ENCODE assay signal across 14 cellular contexts in genomic region chr3:16183601-16184270, GRCh38. TPM values are rescaled to one million over a fixed set of nuclear protein-coding genes. Genes with fewer than 3 reads are reported as not detected.
DNase-seq lines count a peak whose midpoint lies in the region; ATAC-seq and TF ChIP-seq lines count a peak whose summit lies in the region.
"Had no signal": no experiment of that assay in that cellular context is flagged by ENCODE, and none has a peak within 500 bp of the region (broad histone marks: within the 10 kb centered on the region; RNA-seq: fewer than 3 reads in every experiment).

No MANE protein-coding gene starts in this region.

- no peak overlapping the region for H2BK5ac ChIP-seq in mesenchymal stem cell (ENCODE audit: low read depth, low read length, poor library complexity, severe bottlenecking)

- no peak overlapping the region for H3K9ac ChIP-seq in endodermal cell (ENCODE audit: extremely low read depth, low read length, poor library complexity, severe bottlenecking)
- H3K9ac ChIP-seq in mesenchymal stem cell (ENCODE audit: low read length) = peak overlapping the region; percentile 56

- no peaks in the 10 kb centered on the region for H3K79me1 ChIP-seq in mesenchymal stem cell (replicated peaks; ENCODE audit: low read length, poor library complexity, severe bottlenecking)

- H3K27ac ChIP-seq in endodermal cell (ENCODE audit: low read depth, low read length) = no peak overlapping the region
- no peak overlapping the region for H3K27ac ChIP-seq in mesenchymal stem cell (ENCODE audit: low read length, poor library complexity, severe bottlenecking)

- H3K4me1 ChIP-seq in endodermal cell (ENCODE audit: control insufficient read depth, insufficient read depth, low read length) (peaks cover 4% of the 10 kb centered on the region), mesenchymal stem cell (ENCODE audit: control insufficient read depth, insufficient read depth, low read depth, low read length) (peaks cover 4% of the 10 kb centered on the region)

- ATAC-seq in GM18873 (IDR thresholded peaks at IDR 0.05; ENCODE audit: low FRiP score, unreplicated experiment) = no peak
- ATAC-seq in HG02970 (IDR thresholded peaks at IDR 0.05; ENCODE audit: low FRiP score, unreplicated experiment) = no peak
- ATAC-seq: CD8-positive, alpha-beta T cell had no signal

- peaks cover 29% of the 10 kb centered on the region for H3K27me3 ChIP-seq in endodermal cell (ENCODE audit: control insufficient read depth, insufficient read depth, low read length, poor library complexity, severe bottlenecking)
- H3K27me3 ChIP-seq in mesenchymal stem cell (ENCODE audit: control insufficient read depth in 1 of 2, insufficient read depth in 1 of 2, low read length in 2 of 2) = no peaks in the 10 kb centered on the region
- H3K27me3 ChIP-seq: ovary had no signal

- H2BK12ac ChIP-seq in mesenchymal stem cell (ENCODE audit: low read length in 2 of 2) = peak overlapping the region in 1 of 2 experiments; percentile 69

- H3K36me3 Mint-ChIP-seq in endodermal cell (ENCODE audit: low read depth) = no peaks in the 10 kb centered on the region
- H3K36me3 Mint-ChIP-seq in activated naive CD4-positive, alpha-beta T cell treated with anti-CD3 and anti-CD28 coated beads, Interleukin-2, amount 10 ng/mL, durations not matched to agents 7 days and 5 days = no peaks in the 10 kb centered on the region
- H3K36me3 Mint-ChIP-seq: CD8-positive, alpha-beta T cell had no signal

- no peak overlapping the region for H2AK5ac ChIP-seq in mesenchymal stem cell (ENCODE audit: low read length, severe bottlenecking)

- H3K4me3 ChIP-seq in endodermal cell (ENCODE audit: low read length) (no peak overlapping the region), mesenchymal stem cell (ENCODE audit: insufficient read depth in 1 of 2, low read depth in 1 of 2, low read length in 2 of 2) (no peak overlapping the region)
- H3K4me3 ChIP-seq: ovary had no signal

- no peak overlapping the region for H3K4me2 ChIP-seq in mesenchymal stem cell (ENCODE audit: low read length, poor library complexity, severe bottlenecking)

- no peak overlapping the region for H3K14ac ChIP-seq in mesenchymal stem cell (ENCODE audit: low read length in 2 of 2)

- no peak overlapping the region for H3K27ac Mint-ChIP-seq in endodermal cell
- H3K27ac Mint-ChIP-seq in activated naive CD4-positive, alpha-beta T cell treated with anti-CD3 and anti-CD28 coated beads, Interleukin-2, amount 10 ng/mL, durations not matched to agents 7 days and 5 days = no peak overlapping the region
- H3K27ac Mint-ChIP-seq: activated CD4-positive, alpha-beta memory T cell treated with anti-CD3 and anti-CD28 coated beads, Interleukin-2, amount 10 ng/mL, durations not matched to agents 7 days and 5 days; CD8-positive, alpha-beta T cell had no signal

- H2BK15ac ChIP-seq in mesenchymal stem cell (ENCODE audit: low read depth, poor library complexity, severe bottlenecking) = no peak overlapping the region

- 91 to 94% methylated on average over 6 to 7 of the region's 7 CpGs for WGBS in endodermal cell (ENCODE audit: insufficient coverage in 1 of 2, insufficient read length in 1 of 2), 2 experiments
- 53% methylated on average over 7 of the region's 7 CpGs for WGBS in mesenchymal stem cell

- H2BK120ac ChIP-seq in mesenchymal stem cell (ENCODE audit: low read depth, low read length) = no peak overlapping the region

- H4K8ac ChIP-seq in mesenchymal stem cell (ENCODE audit: low read length) = no peak overlapping the region

- no peak overlapping the region for H2AFZ ChIP-seq in mesenchymal stem cell (ENCODE audit: low read depth, low read length)

- TF ChIP-seq CTCF in AG09319 (IDR thresholded peaks at IDR 0.05; ENCODE audit: low read depth, low read length) (no peak), endodermal cell (conservative IDR thresholded peaks at IDR 0.05) (no peak)

- H3K4ac ChIP-seq in mesenchymal stem cell (ENCODE audit: low read depth in 1 of 2, low read length in 2 of 2) = no peak overlapping the region

- H4K91ac ChIP-seq in mesenchymal stem cell (ENCODE audit: low read length) = peak overlapping the region; percentile 52

- no peaks in the 10 kb centered on the region for H3K9me3 Mint-ChIP-seq in endodermal cell
- H3K9me3 Mint-ChIP-seq in activated naive CD4-positive, alpha-beta T cell treated with anti-CD3 and anti-CD28 coated beads, Interleukin-2, amount 10 ng/mL, durations not matched to agents 7 days and 5 days = no peaks in the 10 kb centered on the region
- H3K9me3 Mint-ChIP-seq: activated CD4-positive, alpha-beta memory T cell treated with anti-CD3 and anti-CD28 coated beads, Interleukin-2, amount 10 ng/mL, durations not matched to agents 7 days and 5 days; CD8-positive, alpha-beta T cell had no signal

- H3K4me3 Mint-ChIP-seq in endodermal cell = no peak overlapping the region
- H3K4me3 Mint-ChIP-seq in activated naive CD4-positive, alpha-beta T cell treated with anti-CD3 and anti-CD28 coated beads, Interleukin-2, amount 10 ng/mL, durations not matched to agents 7 days and 5 days = no peak overlapping the region
- H3K4me3 Mint-ChIP-seq: activated CD4-positive, alpha-beta memory T cell treated with anti-CD3 and anti-CD28 coated beads, Interleukin-2, amount 10 ng/mL, durations not matched to agents 7 days and 5 days; CD8-positive, alpha-beta T cell had no signal

- no peaks in the 10 kb centered on the region for H3K36me3 ChIP-seq in endodermal cell (ENCODE audit: control insufficient read depth, insufficient read depth, low read length)
- peaks cover 0 to 43% of the 10 kb centered on the region in 2 experiments for H3K36me3 ChIP-seq in mesenchymal stem cell (ENCODE audit: control insufficient read depth in 1 of 2, insufficient read depth in 2 of 2, low read depth in 1 of 2, low read length in 2 of 2)
- H3K36me3 ChIP-seq: ovary had no signal

- CTCF ChIA-PET in activated naive CD4-positive, alpha-beta T cell treated with anti-CD3 and anti-CD28 coated beads, Interleukin-2, amount 10 ng/mL, durations not matched to agents 7 days and 5 days (lab: Charles Lee) = interaction anchor here (1.2 kb wide), 1 partner anchor 367 kb away, joined by 3 read pairs; no protein-coding TSS in a partner anchor

- H3K23ac ChIP-seq in mesenchymal stem cell (ENCODE audit: low read length in 2 of 2) = no peak overlapping the region

- H3K4me1 Mint-ChIP-seq in endodermal cell = peaks cover 7% of the 10 kb centered on the region
- no peaks in the 10 kb centered on the region for H3K4me1 Mint-ChIP-seq in activated naive CD4-positive, alpha-beta T cell treated with anti-CD3 and anti-CD28 coated beads, Interleukin-2, amount 10 ng/mL, durations not matched to agents 7 days and 5 days

- H3K9me3 ChIP-seq in endodermal cell (ENCODE audit: control insufficient read depth, low read length) = no peaks in the 10 kb centered on the region
- no peaks in the 10 kb centered on the region for H3K9me3 ChIP-seq in mesenchymal stem cell (ENCODE audit: control insufficient read depth, low read length)
- H3K9me3 ChIP-seq: ovary had no signal

- H3K27me3 Mint-ChIP-seq in endodermal cell (ENCODE audit: insufficient read depth) = peaks cover 2% of the 10 kb centered on the region
- peaks cover 5% of the 10 kb centered on the region for H3K27me3 Mint-ChIP-seq in activated naive CD4-positive, alpha-beta T cell treated with anti-CD3 and anti-CD28 coated beads, Interleukin-2, amount 10 ng/mL, durations not matched to agents 7 days and 5 days
- H3K27me3 Mint-ChIP-seq: activated CD4-positive, alpha-beta memory T cell treated with anti-CD3 and anti-CD28 coated beads, Interleukin-2, amount 10 ng/mL, durations not matched to agents 7 days and 5 days had no signal

- peak overlapping the region in 1 of 2 experiments; percentile 4 for H3K18ac ChIP-seq in mesenchymal stem cell (ENCODE audit: low read depth in 1 of 2, low read length in 2 of 2)

- peak; percentile 59 for DNase-seq in AG09319 (ENCODE audit: extremely low read depth, low read depth)
- DNase-seq in NCI-H446 treated with DMSO at 0.1 percent for 48 hours (lab: John Stamatoyannopoulos, UW) = peak; percentile 79
- DNase-seq in endodermal cell = peak; percentile 17
- DNase-seq in mesenchymal stem cell = peak; percentile 95
- DNase-seq in activated naive CD4-positive, alpha-beta T cell treated with anti-CD3 and anti-CD28 coated beads, Interleukin-2, amount 10 ng/mL, durations not matched to agents 7 days and 5 days = no peak
- no peak for DNase-seq in AML-193 (lab: John Stamatoyannopoulos, UW)
- DNase-seq: activated CD4-positive, alpha-beta memory T cell treated with anti-CD3 and anti-CD28 coated beads, Interleukin-2, amount 10 ng/mL, durations not matched to agents 7 days and 5 days; anterior cingulate cortex; CD8-positive, alpha-beta T cell; NCI-H1417 treated with DMSO at 0.1 percent for 48 hours; SHP77 had no signal

RNA-seq across cellular contexts. Expression of gene GALNT15, which starts 9.3 kb away (rescaled TPM):
- under 1 TPM in 1 of 2 donors, not detected in 1; 0.13 TPM for total RNA-seq in endodermal cell
- polyA plus RNA-seq in endodermal cell (2013, experiment 1 of 2) = 0.11 TPM
- 0.08 TPM for polyA plus RNA-seq in endodermal cell (2013, experiment 2 of 2)
- 0.69 TPM for polyA plus RNA-seq in mesenchymal stem cell (2013, experiment 1 of 2)
- polyA plus RNA-seq in mesenchymal stem cell (2013, experiment 2 of 2) = 0.86 TPM
- total RNA-seq: activated CD4-positive, alpha-beta memory T cell treated with anti-CD3 and anti-CD28 coated beads, Interleukin-2, amount 10 ng/mL, durations not matched to agents 7 days and 5 days; CD8-positive, alpha-beta T cell had no signal

Comparison
In these comparisons a context has a peak if more than half of its experiments do, and no peak if none do; other contexts are left out.
1. DNase-seq: peak in AG09319 (single experiment), NCI-H446 treated with DMSO at 0.1 percent for 48 hours (single experiment), endodermal cell (single experiment) and mesenchymal stem cell (single experiment); none in activated naive CD4-positive, alpha-beta T cell treated with anti-CD3 and anti-CD28 coated beads, Interleukin-2, amount 10 ng/mL, durations not matched to agents 7 days and 5 days (single experiment) and AML-193 (0 of 2).